In the genomic region with DNA sequence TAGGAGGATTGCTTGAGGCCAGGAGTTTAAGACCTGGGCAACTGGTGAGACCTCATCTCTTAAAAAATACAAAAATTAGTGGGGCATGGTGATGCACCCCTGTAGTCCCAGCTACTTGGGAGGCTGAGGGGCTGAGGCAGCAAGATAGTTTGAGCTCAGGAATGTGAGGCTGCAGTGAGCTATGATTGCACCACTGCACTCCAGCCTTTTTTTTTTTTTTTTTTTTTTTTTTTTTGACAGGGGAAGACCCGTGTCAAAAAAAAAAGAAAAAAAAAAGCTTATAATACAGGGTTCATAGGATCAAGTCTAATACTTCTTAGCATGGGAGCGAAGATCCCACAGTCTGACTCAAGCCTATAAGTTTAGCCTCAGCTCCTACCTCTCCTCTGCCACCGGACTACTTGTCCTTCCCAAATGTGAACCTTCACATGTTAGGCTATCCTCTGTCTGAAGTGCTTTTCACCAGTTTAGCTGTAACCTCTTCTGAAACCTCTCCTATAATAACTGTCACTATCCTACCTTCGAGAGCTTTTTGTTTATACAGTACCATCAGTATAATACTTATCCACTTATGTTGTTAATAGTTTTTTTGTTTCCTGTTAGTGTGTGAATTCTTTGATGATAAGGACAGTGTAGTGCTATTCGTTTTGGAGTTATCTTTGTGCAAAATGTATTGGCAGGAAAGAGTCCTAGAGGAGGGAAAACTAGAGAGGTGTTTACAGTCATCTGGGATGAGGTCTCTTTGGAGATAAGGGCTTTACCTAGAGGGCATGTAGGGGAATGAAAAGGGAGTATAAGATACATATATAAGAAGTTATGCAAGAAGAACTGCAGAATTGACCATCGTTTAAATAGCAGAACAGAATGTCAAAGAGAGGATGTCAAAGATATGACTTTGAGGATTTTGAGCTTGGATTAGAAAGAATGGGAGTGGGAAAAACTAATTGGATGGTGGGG, we compare ENCODE assay signal across 14 cellular contexts.
"Had no signal": no experiment of that assay in that cellular context is flagged by ENCODE, and none has a peak within 500 bp of the region (broad histone marks: within the 10 kb centered on the region; RNA-seq: fewer than 3 reads in every experiment).

No MANE protein-coding gene starts in this region.

- H3K27me3 Mint-ChIP-seq: central memory CD8-positive, alpha-beta T cell; stimulated activated naive CD8-positive, alpha-beta T cell treated with anti-CD3 and anti-CD28 coated beads, Interleukin-15, Interleukin-2, amounts not matched to agents 100 ng/mL and 50 ng/mL, for 24 hours had no signal

- H3K4me3 ChIP-seq: body of pancreas, gastrocnemius medialis, thoracic aorta had no signal

- H3K4me3 Mint-ChIP-seq: central memory CD8-positive, alpha-beta T cell; stimulated activated naive CD8-positive, alpha-beta T cell treated with anti-CD3 and anti-CD28 coated beads, Interleukin-15, Interleukin-2, amounts not matched to agents 100 ng/mL and 50 ng/mL, for 24 hours had no signal

- H3K27me3 ChIP-seq: body of pancreas, gastrocnemius medialis had no signal

- FAIRE-seq: TTC549 had no signal

- H3K27ac Mint-ChIP-seq: activated T-helper 2 cell treated with anti-CD3 and anti-CD28 coated beads, Interferon-gamma antibody, Interleukin-2, Interleukin-4, amounts not matched to agents 10 μg/mL and 5 μg/mL and 100 μg/mL, durations not matched to agents 14 hours and 24 hours and 36 hours; stimulated activated naive CD8-positive, alpha-beta T cell treated with anti-CD3 and anti-CD28 coated beads, Interleukin-15, Interleukin-2, amounts not matched to agents 100 ng/mL and 50 ng/mL, for 24 hours had no signal

- H3K27ac ChIP-seq: gastrocnemius medialis, thoracic aorta had no signal

- ATAC-seq: body of pancreas, gastrocnemius medialis had no signal

- H3K9me3 ChIP-seq: body of pancreas, gastrocnemius medialis, thoracic aorta had no signal

- DNase-seq: activated naive CD4-positive, alpha-beta T cell treated with anti-CD3 and anti-CD28 coated beads, Interleukin-2, amount 50 U/mL, for 16 hours; amniotic stem cell; body of pancreas; cortex of kidney; effector CD8-positive, alpha-beta T cell; gastrocnemius medialis; islet precursor cell; mammary epithelial cell; stimulated activated CD4-positive, alpha-beta T cell treated with anti-CD3 and anti-CD28 coated beads, Interleukin-2, amount 100 ng/mL, for 48 hours had no signal
